ENCODE assay signal across 11 cellular contexts in the genomic region with DNA sequence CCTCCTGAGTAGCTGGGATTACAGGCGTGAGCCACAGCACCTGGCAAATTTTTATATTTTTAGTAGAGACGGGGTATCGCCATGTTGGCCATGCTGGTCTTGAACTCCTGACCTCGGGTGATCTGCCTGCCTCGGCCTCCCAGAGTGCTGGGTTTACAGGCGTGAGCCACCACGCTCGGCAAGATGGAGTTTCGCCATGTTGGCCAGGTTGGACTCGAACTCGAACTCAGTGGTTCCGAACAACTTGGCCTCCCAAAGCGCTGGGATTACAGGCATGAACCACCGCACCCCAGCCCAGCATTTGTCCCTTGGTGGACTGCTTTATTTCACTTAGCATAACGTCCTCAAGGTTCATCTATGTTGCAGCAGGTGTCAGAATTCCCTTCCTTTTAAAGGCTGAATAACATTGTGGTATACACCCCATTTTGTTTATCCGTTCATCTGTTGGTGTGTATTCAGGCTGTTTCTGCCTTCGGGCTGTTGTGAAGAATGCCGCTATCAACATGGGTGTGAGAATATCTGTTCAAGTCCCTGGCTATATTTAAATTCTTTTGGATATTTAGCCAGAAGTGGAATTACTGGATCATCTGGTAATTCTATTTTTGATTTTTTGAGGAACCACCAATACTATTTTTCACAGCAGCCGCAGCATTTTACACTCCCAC. TPM values are rescaled to one million over a fixed set of nuclear protein-coding genes. Genes with fewer than 3 reads are reported as not detected.
DNase-seq lines count a peak whose midpoint lies in the region; ATAC-seq, FAIRE-seq and TF ChIP-seq lines count a peak whose summit lies in the region.
"Had no signal": no experiment of that assay in that cellular context is flagged by ENCODE, and none has a peak within 500 bp of the region (broad histone marks: within the 10 kb centered on the region; RNA-seq: fewer than 3 reads in every experiment).

No MANE protein-coding gene starts in this region.

- H3K9me3 ChIP-seq in HepG2 (ENCODE audit: low read length) (no peaks in the 10 kb centered on the region), right lobe of liver (no peaks in the 10 kb centered on the region), sigmoid colon (no peaks in the 10 kb centered on the region), gastrocnemius medialis (no peaks in the 10 kb centered on the region)

- no peak overlapping the region for H2AFZ ChIP-seq in HepG2 (ENCODE audit: low read length)

- peaks cover 1 to 14% of the 10 kb centered on the region in 2 experiments; a peak in 2 of 5 replicates for H3K36me3 ChIP-seq in HepG2 (replicated peaks in 1 of 2; ENCODE audit: control insufficient read depth in 1 of 2, insufficient read depth in 2 of 2, low read length in 2 of 2)
- H3K36me3 ChIP-seq in right lobe of liver = peaks cover 0 to 10% (median 3%) of the 10 kb centered on the region in 4 donors
- peaks cover 0 to 20% (median 1%) of the 10 kb centered on the region in 4 donors for H3K36me3 ChIP-seq in sigmoid colon
- peaks cover 0 to 7% of the 10 kb centered on the region in 2 donors for H3K36me3 ChIP-seq in gastrocnemius medialis

- TF ChIP-seq POLR2A in HepG2 (IDR thresholded peaks at IDR 0.05; ENCODE audit: insufficient read depth in 1 of 2, low read depth in 2 of 2, low read length in 2 of 2) (no peak), right lobe of liver (IDR thresholded peaks at IDR 0.05) (no peak), sigmoid colon (IDR thresholded peaks at IDR 0.05) (no peak), gastrocnemius medialis (IDR thresholded peaks at IDR 0.05) (no peak)

- peak overlapping the region; percentile 88 for H3K4me3 Mint-ChIP-seq in activated T-helper 17 cell treated with anti-CD3 and anti-CD28 coated beads, Interleukin-2, amount 50 U/mL, for 72 hours
- peak overlapping the region; percentile 17 for H3K4me3 Mint-ChIP-seq in memory B cell

- H3K27me3 Mint-ChIP-seq in activated T-helper 17 cell treated with anti-CD3 and anti-CD28 coated beads, Interleukin-2, amount 50 U/mL, for 72 hours = peaks cover 5% of the 10 kb centered on the region
- H3K27me3 Mint-ChIP-seq in memory B cell = peaks cover 7% of the 10 kb centered on the region

- intact Hi-C loops in HepG2 (cut with micrococcal nuclease; ENCODE audit: unreplicated experiment) = loop anchor here (1.0 to 5.0 kb wide), 3 partner anchors 12 to 542 kb away; a partner anchor contains a TSS
- intact Hi-C loops in right lobe of liver (cut with DNase I) = no loop called here
- intact Hi-C loops in sigmoid colon (cut with DNase I) = loop anchor here (2.0 to 10.0 kb wide), 2 partner anchors 20 to 250 kb away; a partner anchor contains a TSS
- intact Hi-C loops in gastrocnemius medialis (cut with DNase I; ENCODE audit: low total_unique reads) = loop anchor here (1.0 to 5.0 kb wide), 3 partner anchors 12 to 288 kb away; a partner anchor contains a TSS

- DNase-seq in HepG2 (ENCODE audit: low spot score) = no peak
- no peak for DNase-seq in right lobe of liver
- no peak for DNase-seq in memory B cell (ENCODE audit: low spot score in 2 of 2)
- no peak for DNase-seq in foreskin fibroblast
- no peak for DNase-seq in sigmoid colon
- DNase-seq in gastrocnemius medialis = no peak
- DNase-seq in GM19239 (ENCODE audit: insufficient read length, low spot score) = no peak
- DNase-seq: activated CD4-positive, CD25-positive, alpha-beta regulatory T cell treated with anti-CD3 and anti-CD28 coated beads, Interleukin-2, amount 50 U/mL, for 72 hours; KBM-7; NCI-H526 had no signal

- peak overlapping the region in 2 of 3 experiments; percentile 13 to 57; a peak in 2 of 6 replicates for H3K4me3 ChIP-seq in HepG2 (replicated peaks in 1 of 3; ENCODE audit: insufficient read depth in 1 of 3, low read depth in 2 of 3, low read length in 3 of 3)
- no peak overlapping the region for H3K4me3 ChIP-seq in right lobe of liver
- peak overlapping the region in 1 of 2 donors; percentile 70 for H3K4me3 ChIP-seq in foreskin fibroblast (ENCODE audit: low read depth in 1 of 2, low read length in 2 of 2)
- peak overlapping the region in 2 of 4 donors; percentile 73 to 80 for H3K4me3 ChIP-seq in sigmoid colon
- peak overlapping the region in 2 of 4 donors; percentile 24 to 59 for H3K4me3 ChIP-seq in gastrocnemius medialis

- POLR2A ChIA-PET in HepG2 (lab: Yijun Ruan, JAX) = no interaction called here

- no peaks in the 10 kb centered on the region for H3K9me3 Mint-ChIP-seq in activated T-helper 17 cell treated with anti-CD3 and anti-CD28 coated beads, Interleukin-2, amount 50 U/mL, for 72 hours
- no peaks in the 10 kb centered on the region for H3K9me3 Mint-ChIP-seq in memory B cell

- no peak for ATAC-seq in HepG2
- ATAC-seq in right lobe of liver = no peak
- no peak for ATAC-seq in activated T-helper 17 cell treated with anti-CD3 and anti-CD28 coated beads, Interleukin-2, amount 50 U/mL, for 72 hours (replicated peaks)
- no peak for ATAC-seq in memory B cell (ENCODE audit: low read depth)
- ATAC-seq in gastrocnemius medialis = no peak

- no peak for TF ChIP-seq CTCF in HepG2 (CRISPR knock-in tag; IDR thresholded peaks at IDR 0.05)
- TF ChIP-seq CTCF in right lobe of liver (IDR thresholded peaks at IDR 0.05) = no peak
- TF ChIP-seq CTCF in foreskin fibroblast (IDR thresholded peaks at IDR 0.05; ENCODE audit: low read depth, low read length) = no peak
- TF ChIP-seq CTCF in sigmoid colon (IDR thresholded peaks at IDR 0.05) = no peak
- TF ChIP-seq CTCF in gastrocnemius medialis (IDR thresholded peaks at IDR 0.05 in 4 of 5, conservative IDR thresholded peaks at IDR 0.05 in 1 of 5) = no peak

- H3K9ac ChIP-seq in HepG2 (ENCODE audit: insufficient read depth, low read depth, low read length) = no peak overlapping the region

- no peak for TF ChIP-seq RAD21 in HepG2 (CRISPR knock-in tag; IDR thresholded peaks at IDR 0.05)

- in situ Hi-C loops in HepG2 (cut with HindIII; ENCODE audit: extremely low pct_ligation_motif_present, low pct_unique_long_range_greater_than_20kb) = no loop called here
- in situ Hi-C loops in gastrocnemius medialis (cut with MboI; ENCODE audit: low sequenced_read_pairs in 4 of 4) = no loop called here

- H3K27ac ChIP-seq in HepG2 (ENCODE audit: extremely low read length, insufficient read depth, low read length) (no peak overlapping the region), right lobe of liver (no peak overlapping the region), sigmoid colon (no peak overlapping the region), gastrocnemius medialis (no peak overlapping the region)

- H3K27me3 ChIP-seq in HepG2 (ENCODE audit: control insufficient read depth in 1 of 2, insufficient read depth in 2 of 2, low read length in 2 of 2) = no peaks in the 10 kb centered on the region; a peak in 1 of 5 replicates
- H3K27me3 ChIP-seq in right lobe of liver = no peaks in the 10 kb centered on the region
- peaks cover 0 to 23% (median 9%) of the 10 kb centered on the region in 3 donors for H3K27me3 ChIP-seq in sigmoid colon
- peaks cover 0 to 10% (median 0%) of the 10 kb centered on the region in 3 donors for H3K27me3 ChIP-seq in gastrocnemius medialis

- no peak overlapping the region for H3K27ac Mint-ChIP-seq in activated T-helper 17 cell treated with anti-CD3 and anti-CD28 coated beads, Interleukin-2, amount 50 U/mL, for 72 hours
- no peak overlapping the region for H3K27ac Mint-ChIP-seq in memory B cell

- no peak for FAIRE-seq in HepG2 (lab: Jason Lieb, UNC)
- no peak for FAIRE-seq in GM19239 (lab: Jason Lieb, UNC)

- H3K4me1 ChIP-seq in HepG2 (ENCODE audit: insufficient read depth, low read length) = peaks cover 50% of the 10 kb centered on the region
- H3K4me1 ChIP-seq in right lobe of liver = peaks cover 0 to 4% (median 0%) of the 10 kb centered on the region in 4 donors
- peaks cover 0 to 15% (median 11%) of the 10 kb centered on the region in 4 donors for H3K4me1 ChIP-seq in sigmoid colon
- peaks cover 7 to 13% of the 10 kb centered on the region in 2 donors for H3K4me1 ChIP-seq in gastrocnemius medialis

- peak overlapping the region; percentile 73 for H3K4me2 ChIP-seq in HepG2 (ENCODE audit: low read depth, low read length)

- H3K36me3 Mint-ChIP-seq in activated T-helper 17 cell treated with anti-CD3 and anti-CD28 coated beads, Interleukin-2, amount 50 U/mL, for 72 hours (ENCODE audit: low read depth) = peaks cover 21% of the 10 kb centered on the region
- peaks cover 10% of the 10 kb centered on the region for H3K36me3 Mint-ChIP-seq in memory B cell

- peaks cover 34% of the 10 kb centered on the region for H3K79me2 ChIP-seq in HepG2 (ENCODE audit: insufficient read depth, low read length)

- BruUV-seq in HepG2 (replicated peaks; lab: Mats Ljungman, UMichigan) = no TSS peak

- no peaks in the 10 kb centered on the region for H4K20me1 ChIP-seq in HepG2 (ENCODE audit: insufficient read depth, low read length)

- TF ChIP-seq EP300 in HepG2 (IDR thresholded peaks at IDR 0.05; ENCODE audit: low read depth in 2 of 2, low read length in 2 of 2) (no peak), HepG2 (CRISPR knock-in tag; IDR thresholded peaks at IDR 0.05; ENCODE audit: borderline replicate concordance) (0 out of 2 replicates have a peak, but pooled peaks have one; percentile 17), sigmoid colon (IDR thresholded peaks at IDR 0.05) (no peak)

- CTCF ChIA-PET in HepG2 (lab: Yijun Ruan, JAX; ENCODE audit: low intra/inter-chr PET ratio, low total read pairs) = interaction anchor here (1.3 kb wide), 1 partner anchor 21 kb away, joined by 3 read pairs; a partner anchor contains a TSS

- 96% methylated on average over 19 of the region's 19 CpGs for WGBS in HepG2 (ENCODE audit: low lambda C conversion rate)
- WGBS in right lobe of liver (ENCODE audit: insufficient coverage, low coverage, low lambda C conversion rate, missing lambda C conversion rate) = 89% methylated on average over 8 of the region's 19 CpGs
- 95 to 96% methylated on average over 19 of the region's 19 CpGs for WGBS in sigmoid colon, 2 donors

- peaks cover 9% of the 10 kb centered on the region for H3K4me1 Mint-ChIP-seq in activated T-helper 17 cell treated with anti-CD3 and anti-CD28 coated beads, Interleukin-2, amount 50 U/mL, for 72 hours
- H3K4me1 Mint-ChIP-seq in memory B cell = peaks cover 3% of the 10 kb centered on the region

RNA-seq across cellular contexts. Expression of a gene that starts 1.2 kb away (rescaled TPM):
- 38.5 and 45.8 TPM in 2 replicates for total RNA-seq in HepG2 (2016; rRNA removed; fragmentation: Illumina TruSeq; extraction: Trizol)
- total RNA-seq in HepG2 (2016; cell fraction: cytosol; rRNA removed; fragmentation: Illumina TruSeq; extraction: Trizol; ENCODE audit: low read depth) = 27.1 and 37.2 TPM in 2 replicates
- total RNA-seq in HepG2 (2016; cell fraction: insoluble cytoplasmic fraction; rRNA removed; fragmentation: Illumina TruSeq; extraction: Trizol) = 39.2 and 39.7 TPM in 2 replicates
- total RNA-seq in HepG2 (2016; cell fraction: membrane; rRNA removed; fragmentation: Illumina TruSeq; extraction: Trizol) = 50.6 and 55.2 TPM in 2 replicates
- total RNA-seq in HepG2 (2016; cell fraction: nucleus; rRNA removed; fragmentation: Illumina TruSeq; extraction: Trizol) = 16.6 and 16.9 TPM in 2 replicates
- polyA plus RNA-seq in HepG2 (2011; rRNA removed) = 19.6 and 28.5 TPM in 2 replicates
- polyA plus RNA-seq in HepG2 (2011; cell fraction: cytosol; rRNA removed) = 18.7 and 25.1 TPM in 2 replicates
- 8.8 and 11.8 TPM in 2 replicates for polyA plus RNA-seq in HepG2 (2011; cell fraction: nucleus; rRNA removed)
- polyA plus RNA-seq in HepG2 (2012) = 10.6 and 18.8 TPM in 2 replicates
- polyA plus RNA-seq in HepG2 (2016; cell fraction: cytosol; fragmentation: Illumina TruSeq; extraction: Trizol; ENCODE audit: low read depth) = 28.0 and 40.7 TPM in 2 replicates
- 52.5 and 56.7 TPM in 2 replicates for polyA plus RNA-seq in HepG2 (2016; cell fraction: insoluble cytoplasmic fraction; fragmentation: Illumina TruSeq; extraction: Trizol; ENCODE audit: low read depth)
- 39.4 and 51.0 TPM in 2 replicates for polyA plus RNA-seq in HepG2 (2016; cell fraction: membrane; fragmentation: Illumina TruSeq; extraction: Trizol; ENCODE audit: low read depth)
- 36.5 and 39.2 TPM in 2 replicates for polyA plus RNA-seq in HepG2 (2016; cell fraction: nucleus; fragmentation: Illumina TruSeq; extraction: Trizol; ENCODE audit: insufficient read depth, low read depth)
- polyA minus RNA-seq in HepG2 (2011; rRNA and poly(A)+ RNA removed; ENCODE audit: low replicate concordance) = 18.6 and 61.4 TPM in 2 replicates
- 6.7 and 8.0 TPM in 2 replicates for polyA minus RNA-seq in HepG2 (2011; cell fraction: cytosol; rRNA and poly(A)+ RNA removed)
- 9.1 and 11.3 TPM in 2 replicates for polyA minus RNA-seq in HepG2 (2011; cell fraction: nucleus; rRNA and poly(A)+ RNA removed)
- 1 to 10 TPM in 1 of 6 experiments, under 1 TPM in 4, not detected in 1; 0.18 to 1.3 (median 0.56) TPM for total RNA-seq in right lobe of liver
- 10 to 100 TPM; 24.3 to 36.1 TPM for total RNA-seq in activated T-helper 17 cell treated with anti-CD3 and anti-CD28 coated beads, Interleukin-2, amount 50 U/mL, for 72 hours
- not detected for total RNA-seq in sigmoid colon
- 10 to 100 TPM in 1 of 3 donors, 1 to 10 TPM in 2; 1.2 to 11.6 (median 3.2) TPM for polyA plus RNA-seq in sigmoid colon
- under 1 TPM in 1 of 4 donors, not detected in 3; 0.22 TPM for total RNA-seq in gastrocnemius medialis

RNA-seq across cellular contexts. Expression of a gene that starts 20.6 kb away (rescaled TPM):
- total RNA-seq in HepG2 (2016; rRNA removed; fragmentation: Illumina TruSeq; extraction: Trizol) (11.8 and 21.2 TPM in 2 replicates), right lobe of liver (10 to 100 TPM; 14.2 to 73.9 (median 27.2) TPM), sigmoid colon (10 to 100 TPM; 19.6 to 27.4 (median 25.8) TPM), gastrocnemius medialis (10 to 100 TPM; 37.8 to 54.5 (median 45.9) TPM)
- total RNA-seq in HepG2 (2016; cell fraction: cytosol; rRNA removed; fragmentation: Illumina TruSeq; extraction: Trizol; ENCODE audit: low read depth) = 3.5 and 3.7 TPM in 2 replicates
- 9.9 and 20.3 TPM in 2 replicates for total RNA-seq in HepG2 (2016; cell fraction: insoluble cytoplasmic fraction; rRNA removed; fragmentation: Illumina TruSeq; extraction: Trizol)
- 14.2 and 15.5 TPM in 2 replicates for total RNA-seq in HepG2 (2016; cell fraction: membrane; rRNA removed; fragmentation: Illumina TruSeq; extraction: Trizol)
- 19.3 and 24.0 TPM in 2 replicates for total RNA-seq in HepG2 (2016; cell fraction: nucleus; rRNA removed; fragmentation: Illumina TruSeq; extraction: Trizol)
- polyA plus RNA-seq in HepG2 (2011; rRNA removed) (15.2 and 19.2 TPM in 2 replicates), sigmoid colon (10 to 100 TPM in 1 of 3 donors, 1 to 10 TPM in 2; 4.2 to 23.1 (median 7.4) TPM)
- polyA plus RNA-seq in HepG2 (2011; cell fraction: cytosol; rRNA removed) = 16.7 and 16.8 TPM in 2 replicates
- 12.0 and 12.7 TPM in 2 replicates for polyA plus RNA-seq in HepG2 (2011; cell fraction: nucleus; rRNA removed)
- 7.1 and 9.5 TPM in 2 replicates for polyA plus RNA-seq in HepG2 (2012)
- 2.7 and 3.6 TPM in 2 replicates for polyA plus RNA-seq in HepG2 (2016; cell fraction: cytosol; fragmentation: Illumina TruSeq; extraction: Trizol; ENCODE audit: low read depth)
- polyA plus RNA-seq in HepG2 (2016; cell fraction: insoluble cytoplasmic fraction; fragmentation: Illumina TruSeq; extraction: Trizol; ENCODE audit: low read depth) = 7.6 and 11.6 TPM in 2 replicates
- polyA plus RNA-seq in HepG2 (2016; cell fraction: membrane; fragmentation: Illumina TruSeq; extraction: Trizol; ENCODE audit: low read depth) = 8.6 and 8.7 TPM in 2 replicates
- 26.2 and 26.3 TPM in 2 replicates for polyA plus RNA-seq in HepG2 (2016; cell fraction: nucleus; fragmentation: Illumina TruSeq; extraction: Trizol; ENCODE audit: insufficient read depth, low read depth)
- 75.6 and 115 TPM in 2 replicates for polyA minus RNA-seq in HepG2 (2011; rRNA and poly(A)+ RNA removed; ENCODE audit: low replicate concordance)
- 19.2 and 22.7 TPM in 2 replicates for polyA minus RNA-seq in HepG2 (2011; cell fraction: cytosol; rRNA and poly(A)+ RNA removed)
- polyA minus RNA-seq in HepG2 (2011; cell fraction: nucleus; rRNA and poly(A)+ RNA removed) = 13.9 and 16.2 TPM in 2 replicates
- total RNA-seq in activated T-helper 17 cell treated with anti-CD3 and anti-CD28 coated beads, Interleukin-2, amount 50 U/mL, for 72 hours = 10 to 100 TPM in 1 of 2 donors, 1 to 10 TPM in 1; 8.2 to 15.0 TPM

Comparison
In these comparisons a context has a peak if more than half of its experiments do, and no peak if none do; other contexts are left out.
1. H3K4me3 ChIP-seq: peak in HepG2 (2 of 3); none in right lobe of liver (0 of 3).
2. RNA of a gene that starts 1.2 kb away (total RNA-seq): 16.6 to 55.2 TPM in HepG2 and 24.3 to 36.1 TPM in activated T-helper 17 cell treated with anti-CD3 and anti-CD28 coated beads, Interleukin-2, amount 50 U/mL, for 72 hours; 0.18 to 1.3 TPM in right lobe of liver, not detected in sigmoid colon and 0.22 TPM in gastrocnemius medialis; every median in the first group is over 4 times any median in the second.
3. intact Hi-C loops: an anchor here in HepG2 (1.0 to 5.0 kb wide), sigmoid colon (2.0 to 10.0 kb wide) and gastrocnemius medialis (1.0 to 5.0 kb wide); none called in right lobe of liver.